Comparison of ENCODE assay signal across 10 cellular contexts in the genomic region with DNA sequence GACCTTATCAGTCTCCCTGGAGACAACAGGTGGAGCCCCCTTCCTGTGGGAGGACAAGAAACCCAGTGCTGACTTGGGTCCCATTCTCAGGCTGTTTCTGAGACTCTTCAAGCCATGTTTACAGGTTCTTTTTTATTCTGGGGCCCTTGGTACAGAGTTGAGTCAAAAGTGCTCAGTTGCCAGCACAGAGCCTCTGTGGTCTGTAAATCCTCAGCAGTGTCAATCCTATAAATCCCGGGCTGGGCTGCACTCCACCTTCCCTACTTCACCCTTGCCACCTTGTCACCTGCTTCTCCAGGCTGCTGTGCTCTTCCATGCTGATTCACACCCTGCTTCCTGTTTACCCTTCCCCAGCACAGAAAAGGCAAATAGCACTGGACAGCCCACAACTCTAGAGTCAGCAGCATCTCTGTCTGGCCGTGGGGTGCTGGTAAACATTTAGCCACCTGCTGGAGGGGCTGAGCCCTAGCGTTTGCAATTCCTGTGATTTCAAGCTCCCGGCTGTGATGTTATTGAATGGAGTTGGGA.
DNase-seq lines count a peak whose midpoint lies in the region; ATAC-seq and TF ChIP-seq lines count a peak whose summit lies in the region.
"Had no signal": no experiment of that assay in that cellular context is flagged by ENCODE, and none has a peak within 500 bp of the region (broad histone marks: within the 10 kb centered on the region; RNA-seq: fewer than 3 reads in every experiment).

No MANE protein-coding gene starts in this region.

- peak; percentile 52 for ATAC-seq in HG02642 (IDR thresholded peaks at IDR 0.05; ENCODE audit: poor library complexity, unreplicated experiment)
- ATAC-seq in HG02571 (IDR thresholded peaks at IDR 0.05; ENCODE audit: unreplicated experiment): no peak
- ATAC-seq in GM21381 (IDR thresholded peaks at IDR 0.05; ENCODE audit: unreplicated experiment): no peak
- no peak for ATAC-seq in HG03280 (IDR thresholded peaks at IDR 0.05; ENCODE audit: unreplicated experiment)
- no peak for ATAC-seq in HG03378 (IDR thresholded peaks at IDR 0.05; ENCODE audit: unreplicated experiment)

- H3K4me3 ChIP-seq in NT2/D1 (ENCODE audit: insufficient read length, low read depth): no peak overlapping the region
- H3K4me3 ChIP-seq: lower lobe of right lung, SK-N-MC had no signal

- H3K36me3 ChIP-seq in NT2/D1 (ENCODE audit: insufficient read depth, insufficient read length, low read length): no peaks in the 10 kb centered on the region
- H3K36me3 ChIP-seq: lower lobe of right lung had no signal

- peak; percentile 39 for TF ChIP-seq CTCF in GM12874 (IDR thresholded peaks at IDR 0.05; ENCODE audit: insufficient read depth, low read depth, low read length)

- H3K4me1 ChIP-seq in NT2/D1 (ENCODE audit: insufficient read depth, insufficient read length): peaks cover 1% of the 10 kb centered on the region
- H3K4me1 ChIP-seq: lower lobe of right lung had no signal

- H3K9me3 ChIP-seq in NT2/D1 (ENCODE audit: insufficient read depth, low read length): peaks cover 13% of the 10 kb centered on the region; the same call in 1 of the 2 replicates
- H3K9me3 ChIP-seq: lower lobe of right lung had no signal

- no peak overlapping the region for H3K9ac ChIP-seq in NT2/D1 (ENCODE audit: insufficient read length, low read depth)

- DNase-seq in NT2/D1 (ENCODE audit: low read depth, low spot score) (peak; percentile 23), iPS-NIHi7 (ENCODE audit: extremely low spot score) (peak; percentile 73)
- DNase-seq: lower lobe of right lung had no signal

- H3K27me3 ChIP-seq in NT2/D1 (ENCODE audit: insufficient read depth, insufficient read length): no peaks in the 10 kb centered on the region
